Comparison of ENCODE assay signal across 9 cellular contexts in genomic region chr1:178055093-178055492, GRCh38. TPM values are rescaled to one million over a fixed set of nuclear protein-coding genes. Genes with fewer than 3 reads are reported as not detected.
DNase-seq lines count a peak whose midpoint lies in the region; ATAC-seq, FAIRE-seq and TF ChIP-seq lines count a peak whose summit lies in the region.
"Had no signal": no experiment of that assay in that cellular context is flagged by ENCODE, and none has a peak within 500 bp of the region (broad histone marks: within the 10 kb centered on the region; RNA-seq: fewer than 3 reads in every experiment).

No MANE protein-coding gene starts in this region.

- H3K36me3 ChIP-seq in HepG2 (replicated peaks in 1 of 2; ENCODE audit: control insufficient read depth in 1 of 2, insufficient read depth in 2 of 2, low read length in 2 of 2) = no peaks in the 10 kb centered on the region
- H3K36me3 ChIP-seq: HAP-1 had no signal

- BruUV-seq in HepG2 (replicated peaks; lab: Mats Ljungman, UMichigan) = no TSS peak

- FAIRE-seq in HepG2 (lab: Jason Lieb, UNC) = peak; percentile 52

- POLR2A ChIA-PET in HepG2 (lab: Yijun Ruan, JAX) = interaction anchor here (0.6 to 2.0 kb wide), 3 partner anchors 17 to 757 kb away, joined by 3 to 10 read pairs (median 5); no protein-coding TSS in a partner anchor

- TF ChIP-seq RAD21 in HepG2 (CRISPR knock-in tag; IDR thresholded peaks at IDR 0.05) = peak; percentile 62

- H3K9me3 ChIP-seq in HepG2 (ENCODE audit: low read length) = no peaks in the 10 kb centered on the region
- H3K9me3 ChIP-seq: HAP-1 had no signal

- H3K4me3 ChIP-seq in HepG2 (replicated peaks in 1 of 3; ENCODE audit: insufficient read depth in 1 of 3, low read depth in 2 of 3, low read length in 3 of 3) = peak overlapping the region in 1 of 3 experiments; percentile 43; a peak in 1 of 6 replicates
- H3K4me3 ChIP-seq: HAP-1 had no signal

- no peak overlapping the region for H3K9ac ChIP-seq in HepG2 (ENCODE audit: insufficient read depth, low read depth, low read length)

- H3K27ac ChIP-seq in HepG2 (ENCODE audit: extremely low read length, insufficient read depth, low read length) = no peak overlapping the region

- H4K20me1 ChIP-seq in HepG2 (ENCODE audit: insufficient read depth, low read length) = no peaks in the 10 kb centered on the region

- peak overlapping the region; percentile 79 for H3K4me2 ChIP-seq in HepG2 (ENCODE audit: low read depth, low read length)

- no peaks in the 10 kb centered on the region for H3K79me2 ChIP-seq in HepG2 (ENCODE audit: insufficient read depth, low read length)

- in situ Hi-C loops in HepG2 (cut with HindIII; ENCODE audit: extremely low pct_ligation_motif_present, low pct_unique_long_range_greater_than_20kb) = loop anchor here (10.0 kb wide), 1 partner anchor 130 kb away; no protein-coding TSS in a partner anchor

- CTCF ChIA-PET in HepG2 (lab: Yijun Ruan, JAX; ENCODE audit: low intra/inter-chr PET ratio, low total read pairs) = interaction anchor here (1.0 to 1.7 kb wide), 6 partner anchors 18 to 245 kb away, joined by 3 to 7 read pairs (median 4); no protein-coding TSS in a partner anchor

- peaks cover 80% of the 10 kb centered on the region for H3K4me1 ChIP-seq in HepG2 (ENCODE audit: insufficient read depth, low read length)

- peak; percentile 46 for ATAC-seq in HepG2
- no peak for ATAC-seq in HG03442 (IDR thresholded peaks at IDR 0.05; ENCODE audit: unreplicated experiment)

- TF ChIP-seq POLR2A in HepG2 (IDR thresholded peaks at IDR 0.05; ENCODE audit: insufficient read depth in 1 of 2, low read depth in 2 of 2, low read length in 2 of 2) = no peak

- no peak overlapping the region for H2AFZ ChIP-seq in HepG2 (ENCODE audit: low read length)

- TF ChIP-seq CTCF in HepG2 (CRISPR knock-in tag; IDR thresholded peaks at IDR 0.05) = peak; percentile 80

- DNase-seq in C1 segment of cervical spinal cord (lab: John Stamatoyannopoulos, UW) (peak in 9 of 14 donors; percentile 11 to 52 (median 36)), HT1080 (ENCODE audit: low read depth) (peak; percentile 76), UCSD-AML1 (lab: John Stamatoyannopoulos, UW; ENCODE audit: unreplicated experiment) (peak; percentile 77), HepG2 (ENCODE audit: low spot score) (peak; percentile 40), HuH-7.5 (ENCODE audit: low spot score) (no peak), mucosa of gallbladder (ENCODE audit: low spot score) (no peak)
- DNase-seq in activated T-cell treated with anti-CD3 and anti-CD28 coated beads, Interleukin-2, amount 50 U/mL, for 48 hours = no peak

- TF ChIP-seq EP300 in HepG2 (IDR thresholded peaks at IDR 0.05; ENCODE audit: low read depth in 2 of 2, low read length in 2 of 2) = 0 out of 4 replicates have a peak, but pooled peaks of 1 of the 2 experiments have one; percentile 25
- no peak for TF ChIP-seq EP300 in HepG2 (CRISPR knock-in tag; IDR thresholded peaks at IDR 0.05; ENCODE audit: borderline replicate concordance)

- intact Hi-C loops in HepG2 (cut with micrococcal nuclease; ENCODE audit: unreplicated experiment) = loop anchor here (2.0 kb wide), 1 partner anchor 228 kb away; no protein-coding TSS in a partner anchor

- WGBS in HepG2 (ENCODE audit: low lambda C conversion rate) = 0% methylated on average over 3 of the region's 5 CpGs

- no peaks in the 10 kb centered on the region for H3K27me3 ChIP-seq in HepG2 (ENCODE audit: control insufficient read depth in 1 of 2, insufficient read depth in 2 of 2, low read length in 2 of 2)

TF ChIP-seq in HepG2, 621 proteins besides CTCF, POLR2A, EP300 and RAD21 (continues in another document):
- TF ChIP-seq MXD4 (CRISPR knock-in tag; IDR thresholded peaks at IDR 0.05) = no peak
- TF ChIP-seq SNAI1 (CRISPR knock-in tag; IDR thresholded peaks at IDR 0.05; ENCODE audit: borderline replicate concordance) = no peak
- TF ChIP-seq FOXP1 (IDR thresholded peaks at IDR 0.05) = no peak
- no peak for TF ChIP-seq FOXP1 (CRISPR knock-in tag; IDR thresholded peaks at IDR 0.05)
- TF ChIP-seq, protein P1, sequence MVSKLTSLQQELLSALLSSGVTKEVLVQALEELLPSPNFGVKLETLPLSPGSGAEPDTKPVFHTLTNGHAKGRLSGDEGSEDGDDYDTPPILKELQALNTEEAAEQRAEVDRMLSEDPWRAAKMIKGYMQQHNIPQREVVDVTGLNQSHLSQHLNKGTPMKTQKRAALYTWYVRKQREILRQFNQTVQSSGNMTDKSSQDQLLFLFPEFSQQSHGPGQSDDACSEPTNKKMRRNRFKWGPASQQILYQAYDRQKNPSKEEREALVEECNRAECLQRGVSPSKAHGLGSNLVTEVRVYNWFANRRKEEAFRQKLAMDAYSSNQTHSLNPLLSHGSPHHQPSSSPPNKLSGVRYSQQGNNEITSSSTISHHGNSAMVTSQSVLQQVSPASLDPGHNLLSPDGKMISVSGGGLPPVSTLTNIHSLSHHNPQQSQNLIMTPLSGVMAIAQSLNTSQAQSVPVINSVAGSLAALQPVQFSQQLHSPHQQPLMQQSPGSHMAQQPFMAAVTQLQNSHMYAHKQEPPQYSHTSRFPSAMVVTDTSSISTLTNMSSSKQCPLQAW (CRISPR knock-in tag; IDR thresholded peaks at IDR 0.05) = 0 out of 2 replicates have a peak, but pooled peaks have one; percentile 39
- TF ChIP-seq ARID5B (CRISPR knock-in tag; IDR thresholded peaks at IDR 0.05) = peak; percentile 50; the same call in 1 of the 2 replicates
- peak; percentile 19; the same call in 1 of the 2 replicates for TF ChIP-seq SPEN (CRISPR knock-in tag; IDR thresholded peaks at IDR 0.05; ENCODE audit: low read depth)

RNA-seq across cellular contexts. Expression of gene RASAL2, which starts 38.8 kb away (rescaled TPM):
- total RNA-seq in HT1080 (2014; rRNA removed; shearing (Covaris generic)) = 28.7 and 29.7 TPM in 2 replicates
- polyA plus RNA-seq in HT1080 (2015; cell fraction: cytosol; rRNA removed) = 13.2 and 20.6 TPM in 2 replicates
- polyA plus RNA-seq in HT1080 (2015; cell fraction: nucleus; rRNA removed) = 53.4 and 60.6 TPM in 2 replicates
- total RNA-seq in HepG2 (2016; rRNA removed; fragmentation: Illumina TruSeq; extraction: Trizol) (5.4 and 6.4 TPM in 2 replicates), mucosa of gallbladder (26.7 TPM)
- total RNA-seq in HepG2 (2016; cell fraction: cytosol; rRNA removed; fragmentation: Illumina TruSeq; extraction: Trizol; ENCODE audit: low read depth) = 1.5 and 1.8 TPM in 2 replicates
- total RNA-seq in HepG2 (2016; cell fraction: insoluble cytoplasmic fraction; rRNA removed; fragmentation: Illumina TruSeq; extraction: Trizol) = 5.2 and 6.3 TPM in 2 replicates
- 1.9 and 2.0 TPM in 2 replicates for total RNA-seq in HepG2 (2016; cell fraction: membrane; rRNA removed; fragmentation: Illumina TruSeq; extraction: Trizol)
- total RNA-seq in HepG2 (2016; cell fraction: nucleus; rRNA removed; fragmentation: Illumina TruSeq; extraction: Trizol) = 9.0 and 10.9 TPM in 2 replicates
- 4.6 and 5.9 TPM in 2 replicates for polyA plus RNA-seq in HepG2 (2011; rRNA removed)
- 3.1 and 3.2 TPM in 2 replicates for polyA plus RNA-seq in HepG2 (2011; cell fraction: cytosol; rRNA removed)
- polyA plus RNA-seq in HepG2 (2011; cell fraction: nucleus; rRNA removed) = 13.0 and 15.7 TPM in 2 replicates
- 3.0 and 3.2 TPM in 2 replicates for polyA plus RNA-seq in HepG2 (2012)
- 0.06 and 0.07 TPM in 2 replicates for polyA plus RNA-seq in HepG2 (2016; cell fraction: cytosol; fragmentation: Illumina TruSeq; extraction: Trizol; ENCODE audit: low read depth)
- 4.1 and 4.5 TPM in 2 replicates for polyA plus RNA-seq in HepG2 (2016; cell fraction: insoluble cytoplasmic fraction; fragmentation: Illumina TruSeq; extraction: Trizol; ENCODE audit: low read depth)
- polyA plus RNA-seq in HepG2 (2016; cell fraction: membrane; fragmentation: Illumina TruSeq; extraction: Trizol; ENCODE audit: low read depth) = 0.26 and 0.38 TPM in 2 replicates
- polyA plus RNA-seq in HepG2 (2016; cell fraction: nucleus; fragmentation: Illumina TruSeq; extraction: Trizol; ENCODE audit: insufficient read depth, low read depth) = 8.1 and 9.7 TPM in 2 replicates
- polyA minus RNA-seq in HepG2 (2011; rRNA and poly(A)+ RNA removed; ENCODE audit: low replicate concordance) = 15.5 and 36.8 TPM in 2 replicates
- 6.7 and 8.0 TPM in 2 replicates for polyA minus RNA-seq in HepG2 (2011; cell fraction: cytosol; rRNA and poly(A)+ RNA removed)
- polyA minus RNA-seq in HepG2 (2011; cell fraction: nucleus; rRNA and poly(A)+ RNA removed) = 34.3 and 40.3 TPM in 2 replicates

Comparison
In these comparisons a context has a peak if more than half of its experiments do, and no peak if none do; other contexts are left out.
1. DNase-seq: peak in C1 segment of cervical spinal cord (9 of 14), HT1080 (single experiment), UCSD-AML1 (single experiment) and HepG2 (single experiment); none in activated T-cell treated with anti-CD3 and anti-CD28 coated beads, Interleukin-2, amount 50 U/mL, for 48 hours (0 of 2), HuH-7.5 (single experiment) and mucosa of gallbladder (single experiment).